7 cellular contexts compared by ENCODE assay signal in the genomic region with DNA sequence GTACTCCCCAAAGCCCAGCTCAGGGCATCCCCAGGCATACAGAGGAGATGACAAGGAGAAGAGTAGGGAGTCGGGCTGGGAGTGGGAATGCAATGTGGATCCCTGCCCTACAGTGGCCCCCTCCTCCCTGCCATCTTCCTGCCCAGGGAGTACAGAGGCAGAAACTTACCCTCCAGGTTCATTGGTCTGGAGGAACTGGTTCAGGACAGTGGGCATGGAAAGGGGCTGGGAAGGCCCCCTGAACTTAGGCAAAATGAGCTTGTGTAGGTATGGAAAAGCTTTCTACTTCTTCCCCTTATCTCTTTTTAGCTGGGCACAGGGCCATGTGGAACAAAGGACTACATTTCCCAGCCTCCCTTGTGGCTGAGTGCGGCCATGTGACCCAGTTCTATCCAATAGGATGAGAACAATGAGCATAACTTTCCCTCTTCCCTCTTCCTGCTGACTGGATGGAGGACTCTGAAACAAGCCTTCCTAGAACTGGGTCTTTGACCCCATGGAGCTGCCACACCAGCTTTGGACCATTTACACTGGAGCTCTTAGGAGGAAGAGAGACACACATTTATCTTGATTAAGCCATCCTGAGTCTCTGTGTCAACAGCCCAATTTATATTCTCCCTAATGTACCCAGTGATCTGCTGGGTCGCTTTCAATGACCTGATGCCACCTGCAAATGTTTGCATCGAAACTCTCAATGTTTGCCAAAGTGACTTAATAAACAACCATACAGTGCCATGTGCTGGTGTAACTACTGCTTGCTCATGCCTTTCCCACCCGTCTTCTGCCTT. TPM values are rescaled to one million over a fixed set of nuclear protein-coding genes. Genes with fewer than 3 reads are reported as not detected.
A peak's percentile ranks its signal among the peaks of the same experiment; 100 is the strongest.
DNase-seq lines count a peak whose midpoint lies in the region; ATAC-seq and TF ChIP-seq lines count a peak whose summit lies in the region.

No MANE protein-coding gene starts in this region.

- intact Hi-C loops in heart left ventricle (cut with DNase I): loop anchor here in 2 of 10 donors (5.0 kb wide), 2 partner anchors 102 to 358 kb away; no protein-coding TSS in a partner anchor

- H3K9ac ChIP-seq in rectal smooth muscle tissue (ENCODE audit: low read length): no peak overlapping the region

- H3K4me3 Mint-ChIP-seq in activated naive CD8-positive, alpha-beta T cell treated with anti-CD3 and anti-CD28 coated beads for 36 hours: no peak overlapping the region

- WGBS in heart left ventricle, 4 donors: 70 to 74% (median 72%) methylated on average over 5 of the region's 5 CpGs

- in situ Hi-C loops in G401 (cut with HindIII; ENCODE audit: low sequenced_read_pairs): loop anchor here (10.0 kb wide), 1 partner anchor 116 kb away; no protein-coding TSS in a partner anchor

- no peak overlapping the region for H3K27ac Mint-ChIP-seq in activated naive CD8-positive, alpha-beta T cell treated with anti-CD3 and anti-CD28 coated beads for 36 hours

- DNase-seq in G401 (ENCODE audit: low spot score) (peak; percentile 87), HS-27A (ENCODE audit: low read depth) (peak; percentile 41), NCI-H82 treated with DMSO at 0.1 percent for 48 hours (lab: John Stamatoyannopoulos, UW; ENCODE audit: unreplicated experiment) (peak; percentile 68), heart left ventricle (peak in 4 of 5 donors; percentile 49 to 74 (median 56))
- DNase-seq in activated naive CD8-positive, alpha-beta T cell treated with anti-CD3 and anti-CD28 coated beads for 36 hours: peak; percentile 31

- no peak for TF ChIP-seq CTCF in heart left ventricle (IDR thresholded peaks at IDR 0.05)

- H3K36me3 Mint-ChIP-seq in activated naive CD8-positive, alpha-beta T cell treated with anti-CD3 and anti-CD28 coated beads for 36 hours: no peaks in the 10 kb centered on the region

- H3K4me3 ChIP-seq in heart left ventricle (no peak overlapping the region), rectal smooth muscle tissue (ENCODE audit: low read length) (no peak overlapping the region)

- H3K27me3 ChIP-seq in heart left ventricle: no peaks in the 10 kb centered on the region
- no peaks in the 10 kb centered on the region for H3K27me3 ChIP-seq in rectal smooth muscle tissue (ENCODE audit: control insufficient read depth, insufficient read depth, low read length)

- H3K27ac ChIP-seq in heart left ventricle: peak overlapping the region in 1 of 12 donors; percentile 41
- peak overlapping the region; percentile 18 for H3K27ac ChIP-seq in rectal smooth muscle tissue (ENCODE audit: low read depth, low read length)

- H3K36me3 ChIP-seq in heart left ventricle (no peaks in the 10 kb centered on the region), rectal smooth muscle tissue (ENCODE audit: control insufficient read depth, insufficient read depth, low read length) (no peaks in the 10 kb centered on the region)

- no peaks in the 10 kb centered on the region for H3K9me3 Mint-ChIP-seq in activated naive CD8-positive, alpha-beta T cell treated with anti-CD3 and anti-CD28 coated beads for 36 hours

- TF ChIP-seq POLR2A in heart left ventricle (IDR thresholded peaks at IDR 0.05): no peak

- peaks cover 4% of the 10 kb centered on the region for H3K27me3 Mint-ChIP-seq in activated naive CD8-positive, alpha-beta T cell treated with anti-CD3 and anti-CD28 coated beads for 36 hours

- H3K4me1 Mint-ChIP-seq in activated naive CD8-positive, alpha-beta T cell treated with anti-CD3 and anti-CD28 coated beads for 36 hours: peaks cover 26% of the 10 kb centered on the region

- ATAC-seq in heart left ventricle (peak; percentile 30 to 82 (median 78)), HG02938 (IDR thresholded peaks at IDR 0.05; ENCODE audit: unreplicated experiment) (no peak)

- H3K4me1 ChIP-seq in heart left ventricle: peaks cover 0 to 16% (median 6%) of the 10 kb centered on the region in 12 donors
- peaks cover 29% of the 10 kb centered on the region for H3K4me1 ChIP-seq in rectal smooth muscle tissue (ENCODE audit: control insufficient read depth, insufficient read depth, low read length)

- no peaks in the 10 kb centered on the region for H3K9me3 ChIP-seq in heart left ventricle

RNA-seq across cellular contexts. Expression of a gene that starts 25.0 kb away (rescaled TPM):
- total RNA-seq in G401 (2014; rRNA removed; shearing (Covaris generic)): 0.07 TPM in 1 of 2 replicates, not detected in the other
- total RNA-seq in activated naive CD8-positive, alpha-beta T cell treated with anti-CD3 and anti-CD28 coated beads for 36 hours: not detected
- total RNA-seq in heart left ventricle: 10 to 100 TPM in 1 of 9 donors, 1 to 10 TPM in 8; 2.3 to 10.4 (median 3.8) TPM
- 1 to 10 TPM; 4.3 to 4.4 TPM for polyA plus RNA-seq in heart left ventricle

Comparison
In these comparisons a context has a peak if more than half of its experiments do, and no peak if none do; other contexts are left out.
1. DNase-seq: peak in every context shown above with its lines; median percentile 87 in G401; 68 in NCI-H82 treated with DMSO at 0.1 percent for 48 hours; 56 in heart left ventricle; 41 in HS-27A; 31 in activated naive CD8-positive, alpha-beta T cell treated with anti-CD3 and anti-CD28 coated beads for 36 hours.